Comparison of ENCODE assay signal across 1 cellular context in genomic region chr11:1554981-1555712, GRCh38.
TF ChIP-seq lines count a peak whose summit lies in the region.

No MANE protein-coding gene starts in this region.

TF ChIP-seq in HCT116, 20 proteins besides CTCF, POLR2A, EP300 and RAD21:
- TF ChIP-seq SRF (IDR thresholded peaks at IDR 0.05; ENCODE audit: low read depth) = no peak
- TF ChIP-seq FOSL1 (IDR thresholded peaks at IDR 0.05; ENCODE audit: low read depth) = no peak
- no peak for TF ChIP-seq JUND (IDR thresholded peaks at IDR 0.05)
- no peak for TF ChIP-seq ZNF274 (IDR thresholded peaks at IDR 0.05; ENCODE audit: low read depth, low read length)
- no peak for TF ChIP-seq EZH2phosphoT487 (IDR thresholded peaks at IDR 0.05; ENCODE audit: borderline replicate concordance)
- no peak for TF ChIP-seq EZH2 (IDR thresholded peaks at IDR 0.05)
- TF ChIP-seq TCF7L2 (IDR thresholded peaks at IDR 0.05; ENCODE audit: borderline replicate concordance, extremely low read depth, insufficient read depth, insufficient read length) = no peak
- TF ChIP-seq, protein P1, sequence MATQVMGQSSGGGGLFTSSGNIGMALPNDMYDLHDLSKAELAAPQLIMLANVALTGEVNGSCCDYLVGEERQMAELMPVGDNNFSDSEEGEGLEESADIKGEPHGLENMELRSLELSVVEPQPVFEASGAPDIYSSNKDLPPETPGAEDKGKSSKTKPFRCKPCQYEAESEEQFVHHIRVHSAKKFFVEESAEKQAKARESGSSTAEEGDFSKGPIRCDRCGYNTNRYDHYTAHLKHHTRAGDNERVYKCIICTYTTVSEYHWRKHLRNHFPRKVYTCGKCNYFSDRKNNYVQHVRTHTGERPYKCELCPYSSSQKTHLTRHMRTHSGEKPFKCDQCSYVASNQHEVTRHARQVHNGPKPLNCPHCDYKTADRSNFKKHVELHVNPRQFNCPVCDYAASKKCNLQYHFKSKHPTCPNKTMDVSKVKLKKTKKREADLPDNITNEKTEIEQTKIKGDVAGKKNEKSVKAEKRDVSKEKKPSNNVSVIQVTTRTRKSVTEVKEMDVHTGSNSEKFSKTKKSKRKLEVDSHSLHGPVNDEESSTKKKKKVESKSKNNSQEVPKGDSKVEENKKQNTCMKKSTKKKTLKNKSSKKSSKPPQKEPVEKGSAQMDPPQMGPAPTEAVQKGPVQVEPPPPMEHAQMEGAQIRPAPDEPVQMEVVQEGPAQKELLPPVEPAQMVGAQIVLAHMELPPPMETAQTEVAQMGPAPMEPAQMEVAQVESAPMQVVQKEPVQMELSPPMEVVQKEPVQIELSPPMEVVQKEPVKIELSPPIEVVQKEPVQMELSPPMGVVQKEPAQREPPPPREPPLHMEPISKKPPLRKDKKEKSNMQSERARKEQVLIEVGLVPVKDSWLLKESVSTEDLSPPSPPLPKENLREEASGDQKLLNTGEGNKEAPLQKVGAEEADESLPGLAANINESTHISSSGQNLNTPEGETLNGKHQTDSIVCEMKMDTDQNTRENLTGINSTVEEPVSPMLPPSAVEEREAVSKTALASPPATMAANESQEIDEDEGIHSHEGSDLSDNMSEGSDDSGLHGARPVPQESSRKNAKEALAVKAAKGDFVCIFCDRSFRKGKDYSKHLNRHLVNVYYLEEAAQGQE (IDR thresholded peaks at IDR 0.05; ENCODE audit: low read depth) = no peak
- no peak for TF ChIP-seq SP1 (IDR thresholded peaks at IDR 0.05; ENCODE audit: low read depth)
- TF ChIP-seq, protein P2, sequence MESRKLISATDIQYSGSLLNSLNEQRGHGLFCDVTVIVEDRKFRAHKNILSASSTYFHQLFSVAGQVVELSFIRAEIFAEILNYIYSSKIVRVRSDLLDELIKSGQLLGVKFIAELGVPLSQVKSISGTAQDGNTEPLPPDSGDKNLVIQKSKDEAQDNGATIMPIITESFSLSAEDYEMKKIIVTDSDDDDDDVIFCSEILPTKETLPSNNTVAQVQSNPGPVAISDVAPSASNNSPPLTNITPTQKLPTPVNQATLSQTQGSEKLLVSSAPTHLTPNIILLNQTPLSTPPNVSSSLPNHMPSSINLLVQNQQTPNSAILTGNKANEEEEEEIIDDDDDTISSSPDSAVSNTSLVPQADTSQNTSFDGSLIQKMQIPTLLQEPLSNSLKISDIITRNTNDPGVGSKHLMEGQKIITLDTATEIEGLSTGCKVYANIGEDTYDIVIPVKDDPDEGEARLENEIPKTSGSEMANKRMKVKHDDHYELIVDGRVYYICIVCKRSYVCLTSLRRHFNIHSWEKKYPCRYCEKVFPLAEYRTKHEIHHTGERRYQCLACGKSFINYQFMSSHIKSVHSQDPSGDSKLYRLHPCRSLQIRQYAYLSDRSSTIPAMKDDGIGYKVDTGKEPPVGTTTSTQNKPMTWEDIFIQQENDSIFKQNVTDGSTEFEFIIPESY (IDR thresholded peaks at IDR 0.05; ENCODE audit: extremely low read depth, insufficient replicate concordance, low read length) = no peak
- TF ChIP-seq ELF1 (IDR thresholded peaks at IDR 0.05; ENCODE audit: borderline replicate concordance, low read depth) = no peak
- TF ChIP-seq CEBPB (IDR thresholded peaks at IDR 0.05; ENCODE audit: low read depth) = no peak
- no peak for TF ChIP-seq SIN3A (IDR thresholded peaks at IDR 0.05; ENCODE audit: low read depth)
- no peak for TF ChIP-seq CBX3 (IDR thresholded peaks at IDR 0.05; ENCODE audit: low read depth)
- no peak for TF ChIP-seq EGR1 (IDR thresholded peaks at IDR 0.05; ENCODE audit: low read depth)
- no peak for TF ChIP-seq POLR2AphosphoS5 (IDR thresholded peaks at IDR 0.05; ENCODE audit: low read depth, low read length)
- no peak for TF ChIP-seq ZFX (IDR thresholded peaks at IDR 0.05)
- TF ChIP-seq MAX (IDR thresholded peaks at IDR 0.05) = no peak
